In the genomic region with DNA sequence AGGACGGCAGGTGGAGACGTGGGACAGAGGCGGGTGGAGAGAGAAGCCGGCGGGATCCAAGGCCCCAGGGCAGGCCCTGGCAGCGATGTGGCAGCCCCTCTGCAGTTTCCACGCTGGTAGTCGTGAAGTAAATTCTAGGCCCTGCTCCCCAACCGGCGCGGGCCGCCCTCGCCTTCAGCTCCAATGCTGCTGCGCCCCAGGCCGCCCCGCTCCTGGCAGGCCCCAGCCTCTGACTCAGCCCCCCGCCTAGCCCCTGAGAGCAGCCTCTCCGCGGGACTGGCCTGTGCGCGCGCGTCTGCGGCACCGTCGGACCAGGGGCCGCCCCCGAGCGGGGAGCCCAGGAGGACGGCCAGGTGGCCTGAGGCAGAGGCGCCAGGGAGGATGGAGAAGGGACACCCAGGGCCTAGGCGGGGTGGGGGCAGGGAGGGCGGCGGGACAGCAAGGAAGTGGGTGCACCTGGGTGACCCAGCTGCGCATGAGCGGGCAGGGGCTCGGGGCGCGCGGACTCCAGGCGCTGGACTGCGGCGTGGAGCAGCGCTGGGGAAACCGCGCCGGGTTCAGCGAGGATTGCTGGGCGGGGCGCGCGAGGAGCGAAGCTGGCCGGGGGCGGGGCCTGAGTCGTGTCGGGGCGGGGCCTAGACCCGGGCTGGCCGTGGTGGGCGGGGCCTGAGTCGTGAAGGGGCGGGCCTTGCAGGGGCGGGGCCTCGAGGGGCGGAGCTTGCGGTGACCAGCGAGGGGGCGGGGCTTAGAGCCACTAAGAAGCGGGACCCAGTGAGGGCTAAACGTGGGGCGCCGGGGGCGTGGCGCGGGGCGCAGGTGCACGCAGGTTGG, we compare ENCODE assay signal across 1 cellular context.
A peak's percentile ranks its signal among the peaks of the same experiment; 100 is the strongest.
TF ChIP-seq lines count a peak whose summit lies in the region.

No MANE protein-coding gene starts in this region.

TF ChIP-seq in HepG2, 621 proteins besides CTCF, POLR2A, EP300 and RAD21 (continued from another document and continues in another):
- TF ChIP-seq DPF2 (CRISPR knock-in tag; IDR thresholded peaks at IDR 0.05; ENCODE audit: borderline replicate concordance, low read depth): no peak
- TF ChIP-seq MYNN (CRISPR knock-in tag; IDR thresholded peaks at IDR 0.05; ENCODE audit: low read depth): no peak; the same call in 1 of the 2 replicates
- TF ChIP-seq, protein P1, sequence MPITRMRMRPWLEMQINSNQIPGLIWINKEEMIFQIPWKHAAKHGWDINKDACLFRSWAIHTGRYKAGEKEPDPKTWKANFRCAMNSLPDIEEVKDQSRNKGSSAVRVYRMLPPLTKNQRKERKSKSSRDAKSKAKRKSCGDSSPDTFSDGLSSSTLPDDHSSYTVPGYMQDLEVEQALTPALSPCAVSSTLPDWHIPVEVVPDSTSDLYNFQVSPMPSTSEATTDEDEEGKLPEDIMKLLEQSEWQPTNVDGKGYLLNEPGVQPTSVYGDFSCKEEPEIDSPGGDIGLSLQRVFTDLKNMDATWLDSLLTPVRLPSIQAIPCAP (CRISPR knock-in tag; IDR thresholded peaks at IDR 0.05; ENCODE audit: low read depth): no peak
- peak; percentile 87; the same call in 1 of the 2 replicates for TF ChIP-seq ZNF567 (CRISPR knock-in tag; IDR thresholded peaks at IDR 0.05; ENCODE audit: borderline replicate concordance)
- TF ChIP-seq, protein P2, sequence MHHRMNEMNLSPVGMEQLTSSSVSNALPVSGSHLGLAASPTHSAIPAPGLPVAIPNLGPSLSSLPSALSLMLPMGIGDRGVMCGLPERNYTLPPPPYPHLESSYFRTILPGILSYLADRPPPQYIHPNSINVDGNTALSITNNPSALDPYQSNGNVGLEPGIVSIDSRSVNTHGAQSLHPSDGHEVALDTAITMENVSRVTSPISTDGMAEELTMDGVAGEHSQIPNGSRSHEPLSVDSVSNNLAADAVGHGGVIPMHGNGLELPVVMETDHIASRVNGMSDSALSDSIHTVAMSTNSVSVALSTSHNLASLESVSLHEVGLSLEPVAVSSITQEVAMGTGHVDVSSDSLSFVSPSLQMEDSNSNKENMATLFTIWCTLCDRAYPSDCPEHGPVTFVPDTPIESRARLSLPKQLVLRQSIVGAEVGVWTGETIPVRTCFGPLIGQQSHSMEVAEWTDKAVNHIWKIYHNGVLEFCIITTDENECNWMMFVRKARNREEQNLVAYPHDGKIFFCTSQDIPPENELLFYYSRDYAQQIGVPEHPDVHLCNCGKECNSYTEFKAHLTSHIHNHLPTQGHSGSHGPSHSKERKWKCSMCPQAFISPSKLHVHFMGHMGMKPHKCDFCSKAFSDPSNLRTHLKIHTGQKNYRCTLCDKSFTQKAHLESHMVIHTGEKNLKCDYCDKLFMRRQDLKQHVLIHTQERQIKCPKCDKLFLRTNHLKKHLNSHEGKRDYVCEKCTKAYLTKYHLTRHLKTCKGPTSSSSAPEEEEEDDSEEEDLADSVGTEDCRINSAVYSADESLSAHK (CRISPR knock-in tag; IDR thresholded peaks at IDR 0.05; ENCODE audit: borderline replicate concordance): 0 out of 2 replicates have a peak, but pooled peaks have one; percentile 13
- no peak for TF ChIP-seq MBD4 (IDR thresholded peaks at IDR 0.05; ENCODE audit: borderline replicate concordance, low read length)
- TF ChIP-seq ZNF264 (CRISPR knock-in tag; IDR thresholded peaks at IDR 0.05): 0 out of 2 replicates have a peak, but pooled peaks have one; percentile 18
- TF ChIP-seq ZNF547 (CRISPR knock-in tag; IDR thresholded peaks at IDR 0.05): peak; percentile 90
- TF ChIP-seq ZFP90 (CRISPR knock-in tag; IDR thresholded peaks at IDR 0.05; ENCODE audit: borderline replicate concordance): 0 out of 2 replicates have a peak, but pooled peaks have one; percentile 28
- TF ChIP-seq, protein P3, sequence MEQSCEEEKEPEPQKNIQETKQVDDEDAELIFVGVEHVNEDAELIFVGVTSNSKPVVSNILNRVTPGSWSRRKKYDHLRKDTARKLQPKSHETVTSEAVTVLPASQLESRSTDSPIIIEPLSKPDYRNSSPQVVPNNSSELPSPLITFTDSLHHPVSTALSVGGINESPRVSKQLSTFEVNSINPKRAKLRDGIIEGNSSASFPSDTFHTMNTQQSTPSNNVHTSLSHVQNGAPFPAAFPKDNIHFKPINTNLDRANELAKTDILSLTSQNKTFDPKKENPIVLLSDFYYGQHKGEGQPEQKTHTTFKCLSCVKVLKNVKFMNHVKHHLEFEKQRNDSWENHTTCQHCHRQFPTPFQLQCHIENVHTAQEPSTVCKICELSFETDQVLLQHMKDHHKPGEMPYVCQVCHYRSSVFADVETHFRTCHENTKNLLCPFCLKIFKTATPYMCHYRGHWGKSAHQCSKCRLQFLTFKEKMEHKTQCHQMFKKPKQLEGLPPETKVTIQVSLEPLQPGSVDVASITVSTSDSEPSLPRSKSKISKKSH (CRISPR knock-in tag; IDR thresholded peaks at IDR 0.05; ENCODE audit: borderline replicate concordance): peak; percentile 86
- TF ChIP-seq, protein P4, sequence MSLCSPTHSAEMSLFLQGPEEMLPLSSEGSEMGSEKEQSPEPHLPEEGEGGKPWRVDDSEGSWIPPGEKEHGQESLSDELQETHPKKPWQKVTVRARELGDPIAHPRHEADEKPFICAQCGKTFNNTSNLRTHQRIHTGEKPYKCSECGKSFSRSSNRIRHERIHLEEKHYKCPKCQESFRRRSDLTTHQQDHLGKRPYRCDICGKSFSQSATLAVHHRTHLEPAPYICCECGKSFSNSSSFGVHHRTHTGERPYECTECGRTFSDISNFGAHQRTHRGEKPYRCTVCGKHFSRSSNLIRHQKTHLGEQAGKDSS (CRISPR knock-in tag; IDR thresholded peaks at IDR 0.05; ENCODE audit: borderline replicate concordance, low read depth): peak; percentile 33
- TF ChIP-seq ZFX (CRISPR knock-in tag; IDR thresholded peaks at IDR 0.05; ENCODE audit: low read depth): peak; percentile 98
- TF ChIP-seq, protein P5, sequence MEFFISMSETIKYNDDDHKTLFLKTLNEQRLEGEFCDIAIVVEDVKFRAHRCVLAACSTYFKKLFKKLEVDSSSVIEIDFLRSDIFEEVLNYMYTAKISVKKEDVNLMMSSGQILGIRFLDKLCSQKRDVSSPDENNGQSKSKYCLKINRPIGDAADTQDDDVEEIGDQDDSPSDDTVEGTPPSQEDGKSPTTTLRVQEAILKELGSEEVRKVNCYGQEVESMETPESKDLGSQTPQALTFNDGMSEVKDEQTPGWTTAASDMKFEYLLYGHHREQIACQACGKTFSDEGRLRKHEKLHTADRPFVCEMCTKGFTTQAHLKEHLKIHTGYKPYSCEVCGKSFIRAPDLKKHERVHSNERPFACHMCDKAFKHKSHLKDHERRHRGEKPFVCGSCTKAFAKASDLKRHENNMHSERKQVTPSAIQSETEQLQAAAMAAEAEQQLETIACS (CRISPR knock-in tag; IDR thresholded peaks at IDR 0.05): peak; percentile 5; the same call in 1 of the 2 replicates
- TF ChIP-seq, protein P6, sequence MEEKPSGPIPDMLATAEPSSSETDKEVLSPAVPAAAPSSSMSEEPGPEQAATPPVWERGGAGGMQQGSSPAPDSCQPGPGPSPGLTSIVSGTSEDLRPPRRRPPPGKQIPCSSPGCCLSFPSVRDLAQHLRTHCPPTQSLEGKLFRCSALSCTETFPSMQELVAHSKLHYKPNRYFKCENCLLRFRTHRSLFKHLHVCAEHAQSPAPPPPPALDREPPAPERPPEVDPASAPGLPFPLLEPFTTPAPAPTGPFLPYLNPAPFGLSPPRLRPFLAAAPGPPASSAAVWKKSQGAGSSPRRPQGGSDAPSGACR (CRISPR knock-in tag; IDR thresholded peaks at IDR 0.05): peak; percentile 15; the same call in 1 of the 2 replicates
- TF ChIP-seq ZNF776 (CRISPR knock-in tag; IDR thresholded peaks at IDR 0.05): peak; percentile 93
- peak; percentile 85; the same call in 1 of the 2 replicates for TF ChIP-seq ZNF589 (CRISPR knock-in tag; conservative IDR thresholded peaks at IDR 0.05)
- TF ChIP-seq AGO1 (IDR thresholded peaks at IDR 0.05; ENCODE audit: low read depth, low read length, poor library complexity, severe bottlenecking): peak; percentile 72
- peak; percentile 94 for TF ChIP-seq ZNF775 (CRISPR knock-in tag; IDR thresholded peaks at IDR 0.05; ENCODE audit: borderline replicate concordance)
- peak; percentile 64; the same call in 1 of the 2 replicates for TF ChIP-seq ZZZ3 (CRISPR knock-in tag; IDR thresholded peaks at IDR 0.05; ENCODE audit: borderline replicate concordance)
- peak; percentile 79 for TF ChIP-seq YEATS4 (CRISPR knock-in tag; IDR thresholded peaks at IDR 0.05; ENCODE audit: borderline replicate concordance)
- peak; percentile 72 for TF ChIP-seq ZNF263 (CRISPR knock-in tag; IDR thresholded peaks at IDR 0.05)
- TF ChIP-seq ZFP82 (CRISPR knock-in tag; IDR thresholded peaks at IDR 0.05; ENCODE audit: borderline replicate concordance): no peak
- TF ChIP-seq, protein P7, sequence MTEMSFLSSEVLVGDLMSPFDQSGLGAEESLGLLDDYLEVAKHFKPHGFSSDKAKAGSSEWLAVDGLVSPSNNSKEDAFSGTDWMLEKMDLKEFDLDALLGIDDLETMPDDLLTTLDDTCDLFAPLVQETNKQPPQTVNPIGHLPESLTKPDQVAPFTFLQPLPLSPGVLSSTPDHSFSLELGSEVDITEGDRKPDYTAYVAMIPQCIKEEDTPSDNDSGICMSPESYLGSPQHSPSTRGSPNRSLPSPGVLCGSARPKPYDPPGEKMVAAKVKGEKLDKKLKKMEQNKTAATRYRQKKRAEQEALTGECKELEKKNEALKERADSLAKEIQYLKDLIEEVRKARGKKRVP (CRISPR knock-in tag; IDR thresholded peaks at IDR 0.05): no peak; a peak in 2 of 4 replicates
- TF ChIP-seq ZNF616 (CRISPR knock-in tag; IDR thresholded peaks at IDR 0.05; ENCODE audit: low read depth): no peak; the same call in 1 of the 2 replicates
- TF ChIP-seq ATF7 (IDR thresholded peaks at IDR 0.05): no peak
- TF ChIP-seq ATF7 (CRISPR knock-in tag; IDR thresholded peaks at IDR 0.05): no peak
- peak; percentile 16; the same call in 1 of the 2 replicates for TF ChIP-seq ARNTL (CRISPR knock-in tag; IDR thresholded peaks at IDR 0.05)
- TF ChIP-seq, protein P8, sequence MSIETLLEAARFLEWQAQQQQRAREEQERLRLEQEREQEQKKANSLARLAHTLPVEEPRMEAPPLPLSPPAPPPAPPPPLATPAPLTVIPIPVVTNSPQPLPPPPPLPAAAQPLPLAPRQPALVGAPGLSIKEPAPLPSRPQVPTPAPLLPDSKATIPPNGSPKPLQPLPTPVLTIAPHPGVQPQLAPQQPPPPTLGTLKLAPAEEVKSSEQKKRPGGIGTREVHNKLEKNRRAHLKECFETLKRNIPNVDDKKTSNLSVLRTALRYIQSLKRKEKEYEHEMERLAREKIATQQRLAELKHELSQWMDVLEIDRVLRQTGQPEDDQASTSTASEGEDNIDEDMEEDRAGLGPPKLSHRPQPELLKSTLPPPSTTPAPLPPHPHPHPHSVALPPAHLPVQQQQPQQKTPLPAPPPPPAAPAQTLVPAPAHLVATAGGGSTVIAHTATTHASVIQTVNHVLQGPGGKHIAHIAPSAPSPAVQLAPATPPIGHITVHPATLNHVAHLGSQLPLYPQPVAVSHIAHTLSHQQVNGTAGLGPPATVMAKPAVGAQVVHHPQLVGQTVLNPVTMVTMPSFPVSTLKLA (IDR thresholded peaks at IDR 0.05): peak; percentile 16; the same call in 1 of the 2 replicates
- peak; percentile 40; the same call in 1 of the 2 replicates for TF ChIP-seq ZNF34 (CRISPR knock-in tag; IDR thresholded peaks at IDR 0.05; ENCODE audit: borderline replicate concordance)
- TF ChIP-seq, protein P9, sequence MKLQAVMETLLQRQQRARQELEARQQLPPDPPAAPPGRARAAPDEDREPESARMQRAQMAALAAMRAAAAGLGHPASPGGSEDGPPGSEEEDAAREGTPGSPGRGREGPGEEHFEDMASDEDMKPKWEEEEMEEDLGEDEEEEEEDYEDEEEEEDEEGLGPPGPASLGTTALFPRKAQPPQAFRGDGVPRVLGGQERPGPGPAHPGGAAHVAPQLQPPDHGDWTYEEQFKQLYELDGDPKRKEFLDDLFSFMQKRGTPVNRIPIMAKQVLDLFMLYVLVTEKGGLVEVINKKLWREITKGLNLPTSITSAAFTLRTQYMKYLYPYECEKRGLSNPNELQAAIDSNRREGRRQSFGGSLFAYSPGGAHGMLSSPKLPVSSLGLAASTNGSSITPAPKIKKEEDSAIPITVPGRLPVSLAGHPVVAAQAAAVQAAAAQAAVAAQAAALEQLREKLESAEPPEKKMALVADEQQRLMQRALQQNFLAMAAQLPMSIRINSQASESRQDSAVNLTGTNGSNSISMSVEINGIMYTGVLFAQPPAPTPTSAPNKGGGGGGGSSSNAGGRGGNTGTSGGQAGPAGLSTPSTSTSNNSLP (IDR thresholded peaks at IDR 0.05; ENCODE audit: low read depth, low read length): no peak
- 0 out of 2 replicates have a peak, but pooled peaks have one; percentile 88 for TF ChIP-seq ZNF230 (CRISPR knock-in tag; IDR thresholded peaks at IDR 0.05)
- TF ChIP-seq, protein P10, sequence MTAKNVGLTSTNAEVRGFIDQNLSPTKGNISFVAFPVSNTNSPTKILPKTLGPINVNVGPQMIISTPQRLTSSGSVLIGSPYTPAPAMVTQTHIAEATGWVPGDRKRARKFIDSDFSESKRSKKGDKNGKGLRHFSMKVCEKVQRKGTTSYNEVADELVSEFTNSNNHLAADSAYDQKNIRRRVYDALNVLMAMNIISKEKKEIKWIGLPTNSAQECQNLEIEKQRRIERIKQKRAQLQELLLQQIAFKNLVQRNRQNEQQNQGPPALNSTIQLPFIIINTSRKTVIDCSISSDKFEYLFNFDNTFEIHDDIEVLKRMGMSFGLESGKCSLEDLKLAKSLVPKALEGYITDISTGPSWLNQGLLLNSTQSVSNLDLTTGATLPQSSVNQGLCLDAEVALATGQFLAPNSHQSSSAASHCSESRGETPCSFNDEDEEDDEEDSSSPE (CRISPR knock-in tag; IDR thresholded peaks at IDR 0.05): peak; percentile 92
- 0 out of 2 replicates have a peak, but pooled peaks have one; percentile 37 for TF ChIP-seq KDM4B (CRISPR knock-in tag; IDR thresholded peaks at IDR 0.05)
- no peak for TF ChIP-seq MTA3 (CRISPR knock-in tag; IDR thresholded peaks at IDR 0.05)
- peak; percentile 50; the same call in 1 of the 2 replicates for TF ChIP-seq HOXA3 (CRISPR knock-in tag; IDR thresholded peaks at IDR 0.05)
- TF ChIP-seq ZNF337 (CRISPR knock-in tag; IDR thresholded peaks at IDR 0.05; ENCODE audit: borderline replicate concordance, low read depth): no peak
- TF ChIP-seq CENPT (CRISPR knock-in tag; IDR thresholded peaks at IDR 0.05; ENCODE audit: low read depth): peak; percentile 91; the same call in 1 of the 2 replicates
- TF ChIP-seq, protein P11, sequence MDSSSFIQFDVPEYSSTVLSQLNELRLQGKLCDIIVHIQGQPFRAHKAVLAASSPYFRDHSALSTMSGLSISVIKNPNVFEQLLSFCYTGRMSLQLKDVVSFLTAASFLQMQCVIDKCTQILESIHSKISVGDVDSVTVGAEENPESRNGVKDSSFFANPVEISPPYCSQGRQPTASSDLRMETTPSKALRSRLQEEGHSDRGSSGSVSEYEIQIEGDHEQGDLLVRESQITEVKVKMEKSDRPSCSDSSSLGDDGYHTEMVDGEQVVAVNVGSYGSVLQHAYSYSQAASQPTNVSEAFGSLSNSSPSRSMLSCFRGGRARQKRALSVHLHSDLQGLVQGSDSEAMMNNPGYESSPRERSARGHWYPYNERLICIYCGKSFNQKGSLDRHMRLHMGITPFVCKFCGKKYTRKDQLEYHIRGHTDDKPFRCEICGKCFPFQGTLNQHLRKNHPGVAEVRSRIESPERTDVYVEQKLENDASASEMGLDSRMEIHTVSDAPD (CRISPR knock-in tag; IDR thresholded peaks at IDR 0.05): no peak; the same call in 1 of the 2 replicates
- TF ChIP-seq TP53 (CRISPR knock-in tag; conservative IDR thresholded peaks at IDR 0.05): no peak
- no peak for TF ChIP-seq ZNF354B (CRISPR knock-in tag; IDR thresholded peaks at IDR 0.05)
- TF ChIP-seq POLR2G (IDR thresholded peaks at IDR 0.05; ENCODE audit: low read depth, low read length): peak; percentile 70
- peak; percentile 66; the same call in 1 of the 2 replicates for TF ChIP-seq ZIK1 (CRISPR knock-in tag; IDR thresholded peaks at IDR 0.05; ENCODE audit: borderline replicate concordance, low read depth)
- TF ChIP-seq ZNF749 (CRISPR knock-in tag; IDR thresholded peaks at IDR 0.05; ENCODE audit: borderline replicate concordance): peak; percentile 91; the same call in 1 of the 2 replicates
